ENCODE assay signal across 8 cellular contexts in the genomic region with DNA sequence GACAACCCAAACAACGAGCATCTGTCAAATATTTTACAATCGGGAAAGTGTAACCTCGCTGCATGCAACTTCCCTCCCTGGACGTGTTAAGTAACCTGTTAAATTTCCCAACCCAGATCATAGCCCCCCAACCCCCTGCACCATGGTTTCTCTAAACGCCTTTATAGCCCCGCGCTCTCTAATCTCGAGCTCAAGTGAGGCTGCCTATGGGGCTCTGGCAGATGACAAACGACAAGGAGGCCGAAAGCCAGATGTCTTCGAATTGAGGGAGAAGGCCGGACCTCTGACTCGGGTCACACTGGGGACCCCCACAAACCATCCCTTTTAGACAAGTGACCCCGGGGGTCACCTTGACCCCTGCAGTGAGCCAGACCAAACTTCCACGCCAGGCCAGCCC. TPM values are rescaled to one million over a fixed set of nuclear protein-coding genes. Genes with fewer than 3 reads are reported as not detected.
DNase-seq lines count a peak whose midpoint lies in the region; ATAC-seq lines count a peak whose summit lies in the region.

No MANE protein-coding gene starts in this region.

- peaks cover 32 to 45% (median 42%) of the 10 kb centered on the region in 3 donors for H3K4me1 Mint-ChIP-seq in IgD-negative memory B cell
- peaks cover 54% of the 10 kb centered on the region for H3K4me1 Mint-ChIP-seq in activated naive CD8-positive, alpha-beta T cell (ENCODE audit: low read depth)
- peaks cover 48% of the 10 kb centered on the region for H3K4me1 Mint-ChIP-seq in stimulated activated effector memory CD8-positive, alpha-beta T cell treated with anti-CD3 and anti-CD28 coated beads, Interleukin-12 subunit alpha, Interleukin-12 subunit beta, amount 100 ng/mL, for 72 hours

- H3K27ac Mint-ChIP-seq in IgD-negative memory B cell: peak overlapping the region; percentile 92 to 100 (median 99)
- peak overlapping the region; percentile 99 for H3K27ac Mint-ChIP-seq in activated naive CD8-positive, alpha-beta T cell
- H3K27ac Mint-ChIP-seq in stimulated activated effector memory CD8-positive, alpha-beta T cell treated with anti-CD3 and anti-CD28 coated beads, Interleukin-12 subunit alpha, Interleukin-12 subunit beta, amount 100 ng/mL, for 72 hours: peak overlapping the region; percentile 88

- peak overlapping the region; percentile 93 to 97 (median 94) for H3K4me3 Mint-ChIP-seq in IgD-negative memory B cell
- H3K4me3 Mint-ChIP-seq in activated naive CD8-positive, alpha-beta T cell: peak overlapping the region; percentile 98
- H3K4me3 Mint-ChIP-seq in stimulated activated effector memory CD8-positive, alpha-beta T cell treated with anti-CD3 and anti-CD28 coated beads, Interleukin-12 subunit alpha, Interleukin-12 subunit beta, amount 100 ng/mL, for 72 hours: peak overlapping the region; percentile 81

- H3K36me3 Mint-ChIP-seq in IgD-negative memory B cell: no peaks in the 10 kb centered on the region
- H3K36me3 Mint-ChIP-seq in activated naive CD8-positive, alpha-beta T cell: peaks cover 9% of the 10 kb centered on the region
- H3K36me3 Mint-ChIP-seq in stimulated activated effector memory CD8-positive, alpha-beta T cell treated with anti-CD3 and anti-CD28 coated beads, Interleukin-12 subunit alpha, Interleukin-12 subunit beta, amount 100 ng/mL, for 72 hours: peaks cover 11% of the 10 kb centered on the region

- ATAC-seq in stimulated activated effector memory CD8-positive, alpha-beta T cell treated with anti-CD3 and anti-CD28 coated beads, Interleukin-12 subunit alpha, Interleukin-12 subunit beta, amount 100 ng/mL, for 72 hours: no peak
- ATAC-seq in GM21723 (IDR thresholded peaks at IDR 0.05; ENCODE audit: unreplicated experiment) (no peak), GM18517 (IDR thresholded peaks at IDR 0.05; ENCODE audit: unreplicated experiment) (no peak)

- no peaks in the 10 kb centered on the region for H3K9me3 Mint-ChIP-seq in IgD-negative memory B cell
- no peaks in the 10 kb centered on the region for H3K9me3 Mint-ChIP-seq in activated naive CD8-positive, alpha-beta T cell (ENCODE audit: low read depth)
- H3K9me3 Mint-ChIP-seq in stimulated activated effector memory CD8-positive, alpha-beta T cell treated with anti-CD3 and anti-CD28 coated beads, Interleukin-12 subunit alpha, Interleukin-12 subunit beta, amount 100 ng/mL, for 72 hours: no peaks in the 10 kb centered on the region

- no peak for DNase-seq in stimulated activated effector memory CD8-positive, alpha-beta T cell treated with anti-CD3 and anti-CD28 coated beads, Interleukin-12 subunit alpha, Interleukin-12 subunit beta, amount 100 ng/mL, for 72 hours (ENCODE audit: low spot score in 2 of 2)
- no peak for DNase-seq in NCI-H345 (lab: John Stamatoyannopoulos, UW)
- DNase-seq in T1000 (lab: John Stamatoyannopoulos, UW): no peak

- peak overlapping the region; percentile 97 for H3K4me3 ChIP-seq in iPS-11a (ENCODE audit: low read depth, low read length)

- H3K27me3 Mint-ChIP-seq in IgD-negative memory B cell: peaks cover under 1% of the 10 kb centered on the region
- H3K27me3 Mint-ChIP-seq in activated naive CD8-positive, alpha-beta T cell: no peaks in the 10 kb centered on the region

RNA-seq across cellular contexts. Expression of a gene that starts 0.5 kb away (rescaled TPM):
- polyA plus RNA-seq in IgD-negative memory B cell: 136 TPM
